8 cellular contexts compared by ENCODE assay signal in the genomic region with DNA sequence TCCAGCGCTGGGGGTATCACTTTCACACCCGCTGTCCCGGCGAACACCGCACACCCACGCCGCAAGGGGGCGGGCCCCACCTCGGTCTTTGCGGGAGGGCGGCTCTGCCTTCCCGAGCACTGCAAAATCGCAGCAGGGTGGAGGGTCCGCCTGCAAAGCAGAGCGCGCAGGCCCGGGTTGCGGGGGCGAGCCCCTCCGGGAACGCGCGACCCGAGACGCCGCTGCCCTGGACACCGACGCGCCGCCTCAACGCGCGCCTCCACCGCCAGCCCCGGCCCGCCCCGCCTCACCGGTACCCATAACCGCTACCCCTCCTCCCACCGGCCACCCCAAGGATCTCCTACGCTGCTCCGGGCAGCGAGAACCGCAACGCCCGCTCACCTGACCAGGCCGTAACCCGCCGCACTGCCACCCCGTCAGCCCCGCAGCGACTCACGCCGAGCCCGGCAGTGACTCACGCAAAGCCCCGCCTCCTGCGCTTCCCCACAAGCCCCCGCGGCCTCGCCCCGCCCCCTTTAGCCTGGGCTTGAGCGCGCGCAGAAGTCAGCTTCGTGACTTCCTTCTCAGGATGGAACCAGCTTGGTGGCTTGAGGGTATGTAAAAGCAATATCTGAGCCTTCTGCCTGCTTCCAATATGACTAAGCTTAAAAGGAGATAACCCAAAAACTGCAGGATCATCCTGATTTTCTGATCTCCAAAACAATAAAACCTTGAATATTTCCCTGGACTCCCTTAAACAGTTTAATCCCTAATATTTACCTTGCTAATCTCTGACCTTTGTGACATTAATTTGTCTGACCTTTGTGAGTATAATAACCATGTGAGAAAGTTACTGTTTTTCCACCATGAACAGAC. TPM values are rescaled to one million over a fixed set of nuclear protein-coding genes. Genes with fewer than 3 reads are reported as not detected.
DNase-seq lines count a peak whose midpoint lies in the region; ATAC-seq and TF ChIP-seq lines count a peak whose summit lies in the region.

RPAP3 (minus strand) TSS at position 460 of the 855 bp plus-strand sequence. CDS start 3,190 bp downstream, outside the sequence.

- peaks cover 21% of the 10 kb centered on the region for H3K36me3 Mint-ChIP-seq in activated CD4-positive, alpha-beta T cell treated with anti-CD3 and anti-CD28 coated beads for 36 hours (ENCODE audit: low read depth)

- peaks cover 46% of the 10 kb centered on the region for H3K4me1 Mint-ChIP-seq in activated CD4-positive, alpha-beta T cell treated with anti-CD3 and anti-CD28 coated beads for 36 hours

- peak within 1 kb of the TSS; percentile 48 for H3K27ac ChIP-seq in cingulate gyrus (ENCODE audit: low read depth, low read length)

- CTCF ChIA-PET in activated CD4-positive, alpha-beta T cell treated with anti-CD3 and anti-CD28 coated beads for 36 hours (lab: Charles Lee) = interaction anchor here (0.6 to 22.8 kb wide), 9 partner anchors 10 to 1022 kb away, joined by 3 to 341 read pairs (median 6); partner anchors contain the start of gene SLC48A1

- peak; percentile 95 for TF ChIP-seq POLR2A in GM19099 (IDR thresholded peaks at IDR 0.05; ENCODE audit: extremely low read depth, insufficient read length, low read depth)

- H3K27me3 Mint-ChIP-seq in activated CD4-positive, alpha-beta T cell treated with anti-CD3 and anti-CD28 coated beads for 36 hours = no peaks in the 10 kb centered on the region

- POLR2A ChIA-PET in activated CD4-positive, alpha-beta T cell treated with anti-CD3 and anti-CD28 coated beads for 36 hours (lab: Charles Lee) = interaction anchor here (0.6 to 1.2 kb wide), 3 partner anchors 25 to 617 kb away, joined by 3 to 4 read pairs (median 3); no protein-coding TSS in a partner anchor

- intact Hi-C loops in activated CD4-positive, alpha-beta T cell treated with anti-CD3 and anti-CD28 coated beads for 36 hours (cut with DNase I, micrococcal nuclease) = loop anchor here (1.0 to 10.0 kb wide), 16 partner anchors 103 to 1491 kb away; partner anchors contain the start of genes ASB8 (in 1 of the 2), CCDC184 (in 1 of the 2), KANSL2 (in 1 of the 2) and SENP1 (in 1 of the 2)

- ATAC-seq in HG03432 (IDR thresholded peaks at IDR 0.05; ENCODE audit: unreplicated experiment) = peak; percentile 89
- peak; percentile 92 for ATAC-seq in activated CD4-positive, alpha-beta T cell treated with anti-CD3 and anti-CD28 coated beads for 36 hours

- peak within 1 kb of the TSS; percentile 89 for H3K4me3 Mint-ChIP-seq in activated CD4-positive, alpha-beta T cell treated with anti-CD3 and anti-CD28 coated beads for 36 hours

- peak; percentile 87 to 90 for DNase-seq in AML-193 (lab: John Stamatoyannopoulos, UW)
- DNase-seq in NCI-H524 (lab: John Stamatoyannopoulos, UW) = peak; percentile 84 to 89
- DNase-seq in activated CD4-positive, alpha-beta T cell treated with anti-CD3 and anti-CD28 coated beads for 36 hours = peak; percentile 100
- peak; percentile 77 for DNase-seq in kidney glomerular epithelial cell (lab: John Stamatoyannopoulos, UW)
- DNase-seq in stimulated activated CD4-positive, alpha-beta T cell treated with anti-CD3 and anti-CD28 coated beads, Interleukin-1b, Interleukin-23, amount 100 ng/mL, for 1 hour (ENCODE audit: low read depth in 2 of 2) = peak; percentile 90 to 97

- H3K27ac Mint-ChIP-seq in activated CD4-positive, alpha-beta T cell treated with anti-CD3 and anti-CD28 coated beads for 36 hours = peak within 1 kb of the TSS; percentile 99

- no peaks in the 10 kb centered on the region for H3K9me3 Mint-ChIP-seq in activated CD4-positive, alpha-beta T cell treated with anti-CD3 and anti-CD28 coated beads for 36 hours (ENCODE audit: low read depth)

RNA-seq across cellular contexts. Expression of gene RPAP3, which starts in this region (rescaled TPM):
- 10 to 100 TPM; 55.3 to 62.8 TPM for total RNA-seq in activated CD4-positive, alpha-beta T cell treated with anti-CD3 and anti-CD28 coated beads for 36 hours

Comparison
In these comparisons a context has a peak if more than half of its experiments do, and no peak if none do; other contexts are left out.
1. Peak in every context shown above with its lines: DNase-seq, ATAC-seq and H3K27ac ChIP-seq.